Comparison of ENCODE assay signal across 10 cellular contexts in genomic region chr14:99752486-99753121, GRCh38. TPM values are rescaled to one million over a fixed set of nuclear protein-coding genes. Genes with fewer than 3 reads are reported as not detected.
DNase-seq lines count a peak whose midpoint lies in the region; ATAC-seq, FAIRE-seq and TF ChIP-seq lines count a peak whose summit lies in the region.
"Had no signal": no experiment of that assay in that cellular context is flagged by ENCODE, and none has a peak within 500 bp of the region (broad histone marks: within the 10 kb centered on the region; RNA-seq: fewer than 3 reads in every experiment).

No MANE protein-coding gene starts in this region.

- in situ Hi-C loops in IMR-90 (cut with MboI; ENCODE audit: low sequenced_read_pairs): no loop called here
- in situ Hi-C loops in astrocyte of the spinal cord (cut with HindIII; ENCODE audit: low sequenced_read_pairs): no loop called here
- in situ Hi-C loops in transverse colon (cut with MboI; ENCODE audit: low pct_ligation_motif_present in 1 of 4, low pct_unique_long_range_greater_than_20kb in 1 of 4, low sequenced_read_pairs in 3 of 4): no loop called here

- TF ChIP-seq POLR2A in IMR-90 (IDR thresholded peaks at IDR 0.05; ENCODE audit: low read depth, low read length): no peak
- TF ChIP-seq POLR2A in transverse colon (IDR thresholded peaks at IDR 0.05): no peak

- H2BK120ac ChIP-seq in IMR-90 (ENCODE audit: low read depth, low read length): peak overlapping the region; percentile 98

- H3K9me3 ChIP-seq in IMR-90 (ENCODE audit: control insufficient read depth, insufficient read depth, low read length): no peaks in the 10 kb centered on the region
- no peaks in the 10 kb centered on the region for H3K9me3 ChIP-seq in keratinocyte (ENCODE audit: control insufficient read depth, low read depth, low read length)
- H3K9me3 ChIP-seq in transverse colon: no peaks in the 10 kb centered on the region

- TF ChIP-seq RAD21 in IMR-90 (IDR thresholded peaks at IDR 0.05; ENCODE audit: low read length): no peak

- H3K4me1 ChIP-seq in IMR-90 (ENCODE audit: control insufficient read depth, insufficient read depth, low read length) (peaks cover 52% of the 10 kb centered on the region), keratinocyte (ENCODE audit: control insufficient read depth, extremely low read depth, insufficient read depth, low read length) (peaks cover 43% of the 10 kb centered on the region), transverse colon (peaks cover 33 to 62% (median 41%) of the 10 kb centered on the region in 4 donors)

- POLR2A ChIA-PET in IMR-90 (lab: Charles Lee; ENCODE audit: unreplicated experiment): interaction anchor here (0.5 kb wide), 1 partner anchor 218 kb away, joined by 3 read pairs; no protein-coding TSS in a partner anchor

- peak overlapping the region; percentile 89; the same call in 1 of the 2 replicates for H3K14ac ChIP-seq in IMR-90 (replicated peaks; ENCODE audit: low read depth, low read length)

- intact Hi-C loops in IMR-90 (cut with micrococcal nuclease): no loop called here
- intact Hi-C loops in transverse colon (cut with DNase I; ENCODE audit: low total_unique reads): loop anchor here (5.0 kb wide), 1 partner anchor 35 kb away; no protein-coding TSS in a partner anchor

- peaks cover 0 to 28% of the 10 kb centered on the region in 2 experiments; a peak in 1 of 4 replicates for H3K79me1 ChIP-seq in IMR-90 (ENCODE audit: low read depth in 1 of 2, low read length in 2 of 2)

- peak; percentile 76 for DNase-seq in IMR-90
- peak; percentile 82 for DNase-seq in astrocyte of the spinal cord (ENCODE audit: low read depth, low spot score)
- DNase-seq in keratinocyte (ENCODE audit: low read depth, low spot score): no peak
- DNase-seq in transverse colon: no peak
- DNase-seq in NCI-H446 treated with DMSO at 0.1 percent for 48 hours (lab: John Stamatoyannopoulos, UW): no peak
- DNase-seq in activated CD4-positive, CD25-positive, alpha-beta regulatory T cell treated with anti-CD3 and anti-CD28 coated beads, Interleukin-2, amount 50 U/mL, for 72 hours: no peak
- DNase-seq: retina, T-helper 1 cell had no signal

- peak overlapping the region; percentile 97 for H2AK9ac ChIP-seq in IMR-90 (replicated peaks; ENCODE audit: low read depth, low read length, poor library complexity)

- H4K5ac ChIP-seq in IMR-90 (ENCODE audit: low read depth, low read length): peak overlapping the region; percentile 71

- peak overlapping the region; percentile 81; the same call in 2 of the 3 replicates for H2BK15ac ChIP-seq in IMR-90 (ENCODE audit: low read depth, low read length)

- no peaks in the 10 kb centered on the region for H3K36me3 ChIP-seq in IMR-90 (ENCODE audit: control insufficient read depth, insufficient read depth, low read length)
- no peaks in the 10 kb centered on the region for H3K36me3 ChIP-seq in keratinocyte (ENCODE audit: control insufficient read depth in 2 of 2, extremely low read depth in 1 of 2, insufficient read depth in 2 of 2, low read length in 2 of 2)
- H3K36me3 ChIP-seq in transverse colon: no peaks in the 10 kb centered on the region

- H3K9ac ChIP-seq in IMR-90 (ENCODE audit: low read depth, low read length) (peak overlapping the region; percentile 55), keratinocyte (ENCODE audit: control insufficient read depth, extremely low read depth, insufficient read depth, low read length) (peak overlapping the region; percentile 62)

- WGBS in IMR-90 (ENCODE audit: extremely low coverage in 2 of 2, insufficient read length in 1 of 2), 2 experiments: 0% methylated on average over 2 of the region's 9 CpGs; no CpG with 5 or more reads in 1 of the 2 experiments
- 22% methylated on average over 9 of the region's 9 CpGs; no CpG with 5 or more reads in 1 of the 2 donors for WGBS in transverse colon (ENCODE audit: low coverage in 1 of 2), 2 donors

- H3K79me2 ChIP-seq in keratinocyte (ENCODE audit: control insufficient read depth, insufficient read depth, low read length): no peaks in the 10 kb centered on the region

- H3K4me3 ChIP-seq in IMR-90 (ENCODE audit: insufficient read depth, low read depth, low read length) (no peak overlapping the region), astrocyte of the spinal cord (ENCODE audit: low read depth, low read length) (no peak overlapping the region), keratinocyte (ENCODE audit: control insufficient read depth in 2 of 3, extremely low read depth in 1 of 3, insufficient read depth in 2 of 3, low read depth in 1 of 3, low read length in 3 of 3) (no peak overlapping the region), transverse colon (no peak overlapping the region)

- H4K20me1 ChIP-seq in IMR-90 (ENCODE audit: insufficient read depth, low read length) (peaks cover under 1% of the 10 kb centered on the region; the same call in 1 of the 2 replicates), keratinocyte (ENCODE audit: control insufficient read depth, extremely low read depth, insufficient read depth, low read length) (no peaks in the 10 kb centered on the region)

- H2AK5ac ChIP-seq in IMR-90 (ENCODE audit: low read depth, low read length): peak overlapping the region; percentile 98

- H3K27me3 ChIP-seq in IMR-90 (ENCODE audit: control insufficient read depth, insufficient read depth, low read length) (no peaks in the 10 kb centered on the region), keratinocyte (ENCODE audit: control insufficient read depth, extremely low read depth, insufficient read depth, low read length) (peaks cover 9% of the 10 kb centered on the region), transverse colon (peaks cover 7% of the 10 kb centered on the region)

- peak overlapping the region; percentile 99 for H2BK5ac ChIP-seq in IMR-90 (ENCODE audit: low read depth, low read length, poor library complexity, severe bottlenecking)

- H3K27ac ChIP-seq in IMR-90 (ENCODE audit: insufficient read depth, low read length) (peak overlapping the region; percentile 96), keratinocyte (ENCODE audit: control insufficient read depth, insufficient read depth, low read length) (peak overlapping the region; percentile 58), transverse colon (peak overlapping the region; percentile 78 to 83 (median 80))

- peak overlapping the region; percentile 86 for H3K56ac ChIP-seq in IMR-90 (ENCODE audit: extremely low read depth, insufficient read depth, low read length)

- TF ChIP-seq EP300 in transverse colon (IDR thresholded peaks at IDR 0.05; ENCODE audit: low read depth): no peak

- CTCF ChIA-PET in IMR-90 (lab: Yijun Ruan, JAX): interaction anchor here (0.7 to 1.4 kb wide), 4 partner anchors 15 to 69 kb away, joined by 3 to 6 read pairs (median 4); no protein-coding TSS in a partner anchor

- H3K4ac ChIP-seq in IMR-90 (ENCODE audit: low read depth, low read length): peak overlapping the region; percentile 96

- peak overlapping the region; percentile 95 for H2BK20ac ChIP-seq in IMR-90 (ENCODE audit: low read depth, low read length)

- peak overlapping the region; percentile 92 for H4K8ac ChIP-seq in IMR-90 (ENCODE audit: low read depth in 2 of 2, low read length in 2 of 2)

- FAIRE-seq in keratinocyte (lab: Jason Lieb, UNC): peak; percentile 79

- BruUV-seq in IMR-90 (replicated peaks; lab: Mats Ljungman, UMichigan): no TSS peak

- TF ChIP-seq CTCF in IMR-90 (conservative IDR thresholded peaks at IDR 0.05; ENCODE audit: low read depth, low read length) (no peak), astrocyte of the spinal cord (IDR thresholded peaks at IDR 0.05; ENCODE audit: low read depth, low read length) (no peak), keratinocyte (optimal IDR thresholded peaks at IDR 0.05 in 1 of 3, IDR thresholded peaks at IDR 0.05 in 1 of 3, conservative IDR thresholded peaks at IDR 0.05 in 1 of 3; ENCODE audit: extremely low read depth in 1 of 3, insufficient read depth in 2 of 3, low read length in 3 of 3) (no peak), transverse colon (IDR thresholded peaks at IDR 0.05) (no peak)

- H3K4me2 ChIP-seq in IMR-90 (ENCODE audit: low read depth, low read length) (peak overlapping the region; percentile 54), keratinocyte (ENCODE audit: control insufficient read depth, extremely low read depth, insufficient read depth, low read depth, low read length) (peak overlapping the region; percentile 70)

- H3K9me1 ChIP-seq in IMR-90 (ENCODE audit: insufficient read depth, low read length) (peaks cover 33% of the 10 kb centered on the region), keratinocyte (ENCODE audit: control insufficient read depth, extremely low read depth, insufficient read depth, low read length) (no peaks in the 10 kb centered on the region)

- H2AFZ ChIP-seq in IMR-90 (replicated peaks; ENCODE audit: low read length, poor library complexity): peak overlapping the region; percentile 84
- H2AFZ ChIP-seq in keratinocyte (ENCODE audit: control insufficient read depth, low read length): peak overlapping the region; percentile 64

- H4K91ac ChIP-seq in IMR-90 (ENCODE audit: insufficient read depth, low read depth, low read length): peak overlapping the region; percentile 95

- ATAC-seq in IMR-90 (ENCODE audit: low read depth) (peak; percentile 52), GM18870 (IDR thresholded peaks at IDR 0.05; ENCODE audit: unreplicated experiment) (no peak), GM21423 (IDR thresholded peaks at IDR 0.05; ENCODE audit: unreplicated experiment) (no peak)

- dilution Hi-C loops in IMR-90 (cut with HindIII; ENCODE audit: low sequenced_read_pairs, unreplicated experiment) (no loop called here), keratinocyte (cut with MboI; ENCODE audit: extremely low pct_ligation_motif_present, low sequenced_read_pairs) (no loop called here)

- peak overlapping the region; percentile 88 for H3K23ac ChIP-seq in IMR-90 (ENCODE audit: low read depth, low read length)

- H3K18ac ChIP-seq in IMR-90 (ENCODE audit: low read depth, low read length): peak overlapping the region; percentile 76

TF ChIP-seq in IMR-90, 13 proteins besides CTCF, POLR2A, EP300 and RAD21 (continues in another document):
- TF ChIP-seq FOS (IDR thresholded peaks at IDR 0.05; ENCODE audit: low read depth, low read length) (peak; percentile 37; the same call in 1 of the 2 replicates), MAFK (IDR thresholded peaks at IDR 0.05; ENCODE audit: low read depth, low read length) (no peak), CEBPB (IDR thresholded peaks at IDR 0.05; ENCODE audit: low read depth, low read length) (peak; percentile 62; the same call in 1 of the 2 replicates)

RNA-seq across cellular contexts. Expression of gene EML1, which starts 40.6 kb away (rescaled TPM):
- total RNA-seq in IMR-90 (2012; rRNA removed): 34.4 and 42.3 TPM in 2 replicates
- 11.6 and 14.0 TPM in 2 replicates for polyA plus RNA-seq in IMR-90 (2012; rRNA removed)
- 10.6 and 11.1 TPM in 2 replicates for polyA plus RNA-seq in IMR-90 (2012; cell fraction: cytosol; rRNA removed)
- polyA plus RNA-seq in IMR-90 (2012; cell fraction: nucleus; rRNA removed; ENCODE audit: low replicate concordance): 9.4 and 14.7 TPM in 2 replicates
- polyA plus RNA-seq in keratinocyte: 0.84 to 1.8 TPM (median 0.85 TPM) in 3 replicates
- polyA plus RNA-seq in keratinocyte (2011; ENCODE audit: low read depth): 4.1 TPM
- 1.1 and 2.1 TPM in 2 replicates for polyA plus RNA-seq in keratinocyte (2011; cell fraction: cytosol; rRNA removed)
- polyA plus RNA-seq in keratinocyte (2011; cell fraction: nucleus; rRNA removed): 2.3 and 3.0 TPM in 2 replicates
- 0.76 and 3.4 TPM in 2 replicates for polyA plus RNA-seq in keratinocyte (2012; ENCODE audit: low replicate concordance)
- 5.0 to 10.3 TPM (median 9.8 TPM) in 3 replicates for polyA minus RNA-seq in keratinocyte
- 2.1 TPM for polyA minus RNA-seq in keratinocyte (2011; cell fraction: cytosol; rRNA and poly(A)+ RNA removed)
- polyA minus RNA-seq in keratinocyte (2011; cell fraction: nucleus; rRNA and poly(A)+ RNA removed): 1.7 and 1.9 TPM in 2 replicates
- 10 to 100 TPM; 16.8 to 59.5 (median 21.9) TPM for total RNA-seq in transverse colon

Comparison
In these comparisons a context has a peak if more than half of its experiments do, and no peak if none do; other contexts are left out.
1. DNase-seq: peak in IMR-90 (single experiment) and astrocyte of the spinal cord (single experiment); none in keratinocyte (single experiment), transverse colon (single experiment), NCI-H446 treated with DMSO at 0.1 percent for 48 hours (single experiment) and activated CD4-positive, CD25-positive, alpha-beta regulatory T cell treated with anti-CD3 and anti-CD28 coated beads, Interleukin-2, amount 50 U/mL, for 72 hours (single experiment).
2. Peak in every context shown above with its lines, with median percentiles within 50 percentile points of each other: H3K27ac ChIP-seq.